In the genomic region with DNA sequence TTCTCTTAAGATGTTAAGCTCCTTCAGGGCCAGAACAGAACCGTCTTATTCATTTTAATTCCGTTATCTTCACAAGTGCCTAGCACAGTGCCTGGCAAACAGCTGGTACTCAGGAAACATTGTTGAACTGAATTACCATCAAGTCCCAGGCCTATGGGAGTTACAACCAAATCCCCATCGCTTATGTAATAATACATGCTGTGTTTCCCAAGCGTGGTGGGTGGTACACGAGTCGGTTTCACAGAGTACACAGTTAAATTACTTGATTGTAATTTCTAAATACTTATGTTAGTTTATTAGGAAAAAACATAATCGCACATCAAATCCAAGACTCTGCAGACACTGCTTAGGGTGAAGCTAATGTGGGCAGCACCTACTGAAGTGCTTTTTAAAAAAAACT, we compare ENCODE assay signal across 8 cellular contexts. TPM values are rescaled to one million over a fixed set of nuclear protein-coding genes. Genes with fewer than 3 reads are reported as not detected.
DNase-seq lines count a peak whose midpoint lies in the region; ATAC-seq lines count a peak whose summit lies in the region.

No MANE protein-coding gene starts in this region.

- no peaks in the 10 kb centered on the region for H3K9me3 Mint-ChIP-seq in activated T-helper 2 cell treated with anti-CD3 and anti-CD28 coated beads, Interferon-gamma antibody, Interleukin-2, Interleukin-4, amounts not matched to agents 10 μg/mL and 5 μg/mL and 100 μg/mL, durations not matched to agents 14 hours and 24 hours and 36 hours
- H3K9me3 Mint-ChIP-seq in stimulated activated naive B cell treated with anti-CD40 and anti-IgM and Interleukin-4, amounts not matched to agents 10 μg/mL and 1 μg/mL and 100 μg/mL, for 72 hours, result no peaks in the 10 kb centered on the region

- intact Hi-C loops in activated T-helper 2 cell treated with anti-CD3 and anti-CD28 coated beads, Interferon-gamma antibody, Interleukin-2, Interleukin-4, amounts not matched to agents 10 μg/mL and 5 μg/mL and 100 μg/mL, durations not matched to agents 14 hours and 24 hours and 36 hours (cut with micrococcal nuclease), result loop anchor here (1.0 to 10.0 kb wide), 5 partner anchors 37 to 450 kb away; partner anchors contain the start of genes FLVCR1, NSL1, RPS6KC1 and TATDN3

- H3K4me1 Mint-ChIP-seq in activated T-helper 2 cell treated with anti-CD3 and anti-CD28 coated beads, Interferon-gamma antibody, Interleukin-2, Interleukin-4, amounts not matched to agents 10 μg/mL and 5 μg/mL and 100 μg/mL, durations not matched to agents 14 hours and 24 hours and 36 hours (ENCODE audit: low read depth), result peaks cover 27% of the 10 kb centered on the region
- H3K4me1 Mint-ChIP-seq in stimulated activated naive B cell treated with anti-CD40 and anti-IgM and Interleukin-4, amounts not matched to agents 10 μg/mL and 1 μg/mL and 100 μg/mL, for 72 hours, result peaks cover 15 to 28% of the 10 kb centered on the region in 2 donors

- H3K9ac ChIP-seq in BLaER1 (peak overlapping the region; percentile 93), iPS-15b (ENCODE audit: low read depth, low read length) (peak overlapping the region; percentile 93)

- H4K20me1 ChIP-seq in BLaER1, result no peaks in the 10 kb centered on the region

- H3K4me1 ChIP-seq in BLaER1 (peaks cover 18% of the 10 kb centered on the region), iPS-15b (ENCODE audit: control insufficient read depth, insufficient read depth, low read length) (no peaks in the 10 kb centered on the region)

- peak overlapping the region; percentile 100 for H3K27ac Mint-ChIP-seq in activated T-helper 2 cell treated with anti-CD3 and anti-CD28 coated beads, Interferon-gamma antibody, Interleukin-2, Interleukin-4, amounts not matched to agents 10 μg/mL and 5 μg/mL and 100 μg/mL, durations not matched to agents 14 hours and 24 hours and 36 hours
- H3K27ac Mint-ChIP-seq in stimulated activated naive B cell treated with anti-CD40 and anti-IgM and Interleukin-4, amounts not matched to agents 10 μg/mL and 1 μg/mL and 100 μg/mL, for 72 hours, result peak overlapping the region; percentile 100

- H3K4me2 ChIP-seq in BLaER1, result peak overlapping the region; percentile 85

- H3K4me3 ChIP-seq in BLaER1 (peak overlapping the region; percentile 75), iPS-15b (ENCODE audit: low read depth, low read length) (peak overlapping the region; percentile 94)

- H3K9me3 ChIP-seq in BLaER1 (no peaks in the 10 kb centered on the region), iPS-15b (ENCODE audit: control insufficient read depth, insufficient read depth, low read length) (no peaks in the 10 kb centered on the region)

- DNase-seq in activated T-helper 2 cell treated with anti-CD3 and anti-CD28 coated beads, Interferon-gamma antibody, Interleukin-2, Interleukin-4, amounts not matched to agents 10 μg/mL and 5 μg/mL and 100 μg/mL, durations not matched to agents 14 hours and 24 hours and 36 hours (ENCODE audit: low spot score), result no peak
- no peak for DNase-seq in stimulated activated naive B cell treated with anti-CD40 and anti-IgM and Interleukin-4, amounts not matched to agents 10 μg/mL and 1 μg/mL and 100 μg/mL, for 72 hours
- no peak for DNase-seq in iPS-NIHi11 (ENCODE audit: low spot score)
- DNase-seq in stimulated activated CD4-positive, alpha-beta T cell treated with anti-CD3 and anti-CD28 coated beads, Interleukin-4, amount 100 ng/mL, for 1 hour, result no peak
- DNase-seq in NK-92 treated with Interleukin-12 subunit alpha and Interleukin-12 subunit beta, amount 100 ng/mL, for 24 hours (lab: John Stamatoyannopoulos, UW), result no peak

- ATAC-seq in HG03135 (IDR thresholded peaks at IDR 0.05; ENCODE audit: unreplicated experiment), result peak; percentile 1
- ATAC-seq in stimulated activated naive B cell treated with anti-CD40 and anti-IgM and Interleukin-4, amounts not matched to agents 10 μg/mL and 1 μg/mL and 100 μg/mL, for 72 hours (replicated peaks), result no peak

- no peaks in the 10 kb centered on the region for H3K27me3 ChIP-seq in BLaER1
- H3K27me3 ChIP-seq in iPS-15b (ENCODE audit: control insufficient read depth, insufficient read depth, low read length), result no peaks in the 10 kb centered on the region

- peak overlapping the region; percentile 99 for H3K4me3 Mint-ChIP-seq in activated T-helper 2 cell treated with anti-CD3 and anti-CD28 coated beads, Interferon-gamma antibody, Interleukin-2, Interleukin-4, amounts not matched to agents 10 μg/mL and 5 μg/mL and 100 μg/mL, durations not matched to agents 14 hours and 24 hours and 36 hours (ENCODE audit: low read depth)
- H3K4me3 Mint-ChIP-seq in stimulated activated naive B cell treated with anti-CD40 and anti-IgM and Interleukin-4, amounts not matched to agents 10 μg/mL and 1 μg/mL and 100 μg/mL, for 72 hours, result peak overlapping the region; percentile 99 to 100

- H3K36me3 ChIP-seq in BLaER1, result peaks cover 27% of the 10 kb centered on the region
- no peaks in the 10 kb centered on the region for H3K36me3 ChIP-seq in iPS-15b (ENCODE audit: control insufficient read depth, insufficient read depth, low read length)

- H3K27ac ChIP-seq in BLaER1, result peak overlapping the region; percentile 91

- H3K27me3 Mint-ChIP-seq in activated T-helper 2 cell treated with anti-CD3 and anti-CD28 coated beads, Interferon-gamma antibody, Interleukin-2, Interleukin-4, amounts not matched to agents 10 μg/mL and 5 μg/mL and 100 μg/mL, durations not matched to agents 14 hours and 24 hours and 36 hours (ENCODE audit: low read depth), result peaks cover 3% of the 10 kb centered on the region
- H3K27me3 Mint-ChIP-seq in stimulated activated naive B cell treated with anti-CD40 and anti-IgM and Interleukin-4, amounts not matched to agents 10 μg/mL and 1 μg/mL and 100 μg/mL, for 72 hours, result no peaks in the 10 kb centered on the region

- H3K36me3 Mint-ChIP-seq in activated T-helper 2 cell treated with anti-CD3 and anti-CD28 coated beads, Interferon-gamma antibody, Interleukin-2, Interleukin-4, amounts not matched to agents 10 μg/mL and 5 μg/mL and 100 μg/mL, durations not matched to agents 14 hours and 24 hours and 36 hours (ENCODE audit: low read depth), result peaks cover 32% of the 10 kb centered on the region
- peaks cover 14 to 20% of the 10 kb centered on the region in 2 donors for H3K36me3 Mint-ChIP-seq in stimulated activated naive B cell treated with anti-CD40 and anti-IgM and Interleukin-4, amounts not matched to agents 10 μg/mL and 1 μg/mL and 100 μg/mL, for 72 hours

RNA-seq across cellular contexts. Expression of gene ANGEL2, which starts 1.0 kb away (rescaled TPM):
- 46.2 and 46.3 TPM in 2 replicates for total RNA-seq in activated T-helper 2 cell treated with anti-CD3 and anti-CD28 coated beads, Interferon-gamma antibody, Interleukin-2, Interleukin-4, amounts not matched to agents 10 μg/mL and 5 μg/mL and 100 μg/mL, durations not matched to agents 14 hours and 24 hours and 36 hours

RNA-seq across cellular contexts. Expression of gene RPS6KC1, which starts 36.4 kb away (rescaled TPM):
- 7.2 and 7.3 TPM in 2 replicates for total RNA-seq in activated T-helper 2 cell treated with anti-CD3 and anti-CD28 coated beads, Interferon-gamma antibody, Interleukin-2, Interleukin-4, amounts not matched to agents 10 μg/mL and 5 μg/mL and 100 μg/mL, durations not matched to agents 14 hours and 24 hours and 36 hours
